In genomic region chr2:204669386-204669785, GRCh38 we compare ENCODE assay signal across 22 cellular contexts.
"Had no signal": no experiment of that assay in that cellular context is flagged by ENCODE, and none has a peak within 500 bp of the region (broad histone marks: within the 10 kb centered on the region; RNA-seq: fewer than 3 reads in every experiment).

No MANE protein-coding gene starts in this region.

- H3K4me1 Mint-ChIP-seq: central memory CD8-positive, alpha-beta T cell; T-cell had no signal

- H3K27me3 Mint-ChIP-seq: brain; dendritic cell treated with granulocyte-macrophage colony-stimulating factor and Interleukin-4, amounts not matched to agents 40 ng/mL and 50 ng/mL, for 4 days; effector memory CD8-positive, alpha-beta T cell had no signal

- H3K27ac Mint-ChIP-seq: activated naive CD4-positive, alpha-beta T cell treated with anti-CD3 and anti-CD28 coated beads for 36 hours; brain; dendritic cell treated with granulocyte-macrophage colony-stimulating factor and Interleukin-4, amounts not matched to agents 40 ng/mL and 50 ng/mL, for 4 days; effector memory CD8-positive, alpha-beta T cell; nephron; T-cell had no signal

- FAIRE-seq: keratinocyte had no signal

- DNase-seq: activated CD4-positive, alpha-beta T cell treated with anti-CD3 and anti-CD28 coated beads, Interleukin-2, amount 50 U/mL, for 1 hour; activated CD4-positive, CD25-positive, alpha-beta regulatory T cell; activated CD8-positive, alpha-beta memory T cell treated with anti-CD3 and anti-CD28 coated beads, Interleukin-2, amount 50 U/mL, for 4 hours; activated naive CD4-positive, alpha-beta T cell treated with anti-CD3 and anti-CD28 coated beads for 36 hours; activated T-cell treated with anti-CD3 and anti-CD28 coated beads, Interleukin-2, amount 50 U/mL, for 4 hours; effector memory CD8-positive, alpha-beta T cell; foreskin keratinocyte; midbrain; stimulated activated CD4-positive, alpha-beta T cell treated with anti-CD3 and anti-CD28 coated beads, Interleukin-12 subunit alpha, Interleukin-12 subunit beta, amount 100 ng/mL, for 4 hours; stimulated activated CD4-positive, alpha-beta T cell treated with anti-CD3 and anti-CD28 coated beads, Interleukin-1b, Interleukin-23, amount 100 ng/mL, for 48 hours; stimulated activated CD8-positive, alpha-beta memory T cell treated with anti-CD3 and anti-CD28 coated beads, Interleukin-4, amount 100 ng/mL, for 48 hours; stimulated activated naive CD4-positive, alpha-beta T cell; T-cell; T-helper 9 cell; thyroid gland had no signal

- H3K4me3 Mint-ChIP-seq: activated naive CD4-positive, alpha-beta T cell treated with anti-CD3 and anti-CD28 coated beads for 36 hours; activated T-cell treated with anti-CD3 and anti-CD28 coated beads, Interleukin-2, amount 50 U/mL, for 4 hours; brain; central memory CD8-positive, alpha-beta T cell; dendritic cell treated with granulocyte-macrophage colony-stimulating factor and Interleukin-4, amounts not matched to agents 40 ng/mL and 50 ng/mL, for 4 days; effector memory CD8-positive, alpha-beta T cell; nephron; T-cell had no signal

- H3K27ac ChIP-seq: foreskin keratinocyte, hepatocyte, thyroid gland had no signal

- H3K9me3 Mint-ChIP-seq: activated naive CD4-positive, alpha-beta T cell treated with anti-CD3 and anti-CD28 coated beads for 36 hours; activated T-cell treated with anti-CD3 and anti-CD28 coated beads, Interleukin-2, amount 50 U/mL, for 4 hours; brain; central memory CD8-positive, alpha-beta T cell; effector memory CD8-positive, alpha-beta T cell; nephron; T-cell had no signal

- H3K4me3 ChIP-seq: hepatocyte, lung, thyroid gland had no signal

- H2AFZ ChIP-seq: hepatocyte had no signal

- H3K27me3 ChIP-seq: foreskin keratinocyte, hepatocyte, thyroid gland had no signal

- ATAC-seq: activated T-cell treated with anti-CD3 and anti-CD28 coated beads, Interleukin-2, amount 50 U/mL, for 4 hours; effector memory CD8-positive, alpha-beta T cell; foreskin keratinocyte; T-cell had no signal

- H3K36me3 ChIP-seq: thyroid gland had no signal

- H3K36me3 Mint-ChIP-seq: brain, T-cell had no signal
